Comparison of ENCODE assay signal across 9 cellular contexts in genomic region chr17:79019631-79020584, GRCh38. TPM values are rescaled to one million over a fixed set of nuclear protein-coding genes. Genes with fewer than 3 reads are reported as not detected.
DNase-seq lines count a peak whose midpoint lies in the region; ATAC-seq, FAIRE-seq and TF ChIP-seq lines count a peak whose summit lies in the region.
"Had no signal": no experiment of that assay in that cellular context is flagged by ENCODE, and none has a peak within 500 bp of the region (broad histone marks: within the 10 kb centered on the region; RNA-seq: fewer than 3 reads in every experiment).

No MANE protein-coding gene starts in this region.

- H3K4me1 ChIP-seq in CD8-positive, alpha-beta T cell (ENCODE audit: insufficient read depth, low read length), result peaks cover 7% of the 10 kb centered on the region
- H3K4me1 ChIP-seq in GM12878 (ENCODE audit: control insufficient read depth, insufficient read depth, low read length), result no peaks in the 10 kb centered on the region

- WGBS in GM12878 (ENCODE audit: insufficient coverage, insufficient replicate concordance, low lambda C conversion rate, missing lambda C conversion rate), result 23% methylated on average over 19 of the region's 19 CpGs

- H4K20me1 ChIP-seq in GM12878 (ENCODE audit: control insufficient read depth, insufficient read depth), result no peaks in the 10 kb centered on the region

- H3K27me3 Mint-ChIP-seq in CD8-positive, alpha-beta T cell (ENCODE audit: low read depth), result no peaks in the 10 kb centered on the region

- H3K4me3 ChIP-seq in CD8-positive, alpha-beta T cell (ENCODE audit: low read depth, low read length), result no peak overlapping the region
- H3K4me3 ChIP-seq in GM12878, result no peak overlapping the region

- TF ChIP-seq EP300 in GM12878 (IDR thresholded peaks at IDR 0.05; ENCODE audit: borderline replicate concordance in 1 of 2, control insufficient read depth in 1 of 2, low read depth in 2 of 2, low read length in 2 of 2), result no peak

- no peaks in the 10 kb centered on the region for H3K79me2 ChIP-seq in GM12878 (ENCODE audit: control insufficient read depth, insufficient read depth, low read length)

- SMC1A ChIA-PET in GM12878 (lab: Charles Lee; ENCODE audit: uncharacterized antibody, unreplicated experiment), result no interaction called here

- peak; percentile 76 for TF ChIP-seq CTCF in CD8-positive, alpha-beta T cell (IDR thresholded peaks at IDR 0.05)
- TF ChIP-seq CTCF in RWPE1 (conservative IDR thresholded peaks at IDR 0.05; ENCODE audit: low read depth) (peak; percentile 84), GM12878 (IDR thresholded peaks at IDR 0.05 in 2 of 3, conservative IDR thresholded peaks at IDR 0.05 in 1 of 3; ENCODE audit: control insufficient read depth in 2 of 3, extremely low read depth in 1 of 3, insufficient read depth in 1 of 3, low read depth in 3 of 3, low read length in 3 of 3) (peak; percentile 49 to 59 (median 53))

- no peak overlapping the region for H3K4me2 ChIP-seq in GM12878 (ENCODE audit: control insufficient read depth, insufficient read depth)

- no peak overlapping the region for H3K27ac Mint-ChIP-seq in CD8-positive, alpha-beta T cell
- H3K27ac Mint-ChIP-seq: IgD-negative memory B cell had no signal

- no peaks in the 10 kb centered on the region for H3K9me3 Mint-ChIP-seq in CD8-positive, alpha-beta T cell
- H3K9me3 Mint-ChIP-seq: IgD-negative memory B cell had no signal

- CTCF ChIA-PET in CD8-positive, alpha-beta T cell (lab: Charles Lee), result interaction anchor here (0.7 to 7.3 kb wide), 7 partner anchors 10 to 63 kb away, joined by 3 to 51 read pairs (median 5); no protein-coding TSS in a partner anchor
- CTCF ChIA-PET in RWPE1 (lab: Yijun Ruan, JAX), result interaction anchor here (0.6 to 3.1 kb wide), 7 partner anchors 14 to 70 kb away, joined by 3 to 18 read pairs (median 5); no protein-coding TSS in a partner anchor
- CTCF ChIA-PET in GM12878 (lab: Yijun Ruan, JAX), result interaction anchor here (0.8 to 1.4 kb wide), 3 partner anchors 14 to 26 kb away, joined by 3 to 4 read pairs (median 3); no protein-coding TSS in a partner anchor

- H3K27me3 ChIP-seq in CD8-positive, alpha-beta T cell (ENCODE audit: insufficient read depth, low read length), result no peaks in the 10 kb centered on the region
- H3K27me3 ChIP-seq in GM12878 (replicated peaks in 1 of 2; ENCODE audit: control insufficient read depth in 2 of 2, insufficient read depth in 2 of 2, low read length in 1 of 2), result peaks cover 14 to 15% of the 10 kb centered on the region in 2 experiments

- POLR2A ChIA-PET in CD8-positive, alpha-beta T cell (lab: Charles Lee), result no interaction called here
- POLR2A ChIA-PET in RWPE1 (lab: Yijun Ruan, JAX; ENCODE audit: low non-redundant PET) (no interaction called here), GM12878 (lab: Charles Lee) (no interaction called here)

- in situ Hi-C loops in GM12878 (cut with MboI), result no loop called here

- peaks cover 9% of the 10 kb centered on the region for H3K4me1 Mint-ChIP-seq in CD8-positive, alpha-beta T cell (ENCODE audit: low read depth)

- no TSS peak for BruUV-seq in GM12878 (replicated peaks; lab: Mats Ljungman, UMichigan)

- H3K4me3 Mint-ChIP-seq in CD8-positive, alpha-beta T cell, result no peak overlapping the region
- H3K4me3 Mint-ChIP-seq: IgD-negative memory B cell had no signal

- H3K9ac ChIP-seq in GM12878 (ENCODE audit: control insufficient read depth, insufficient read depth, low read length), result no peak overlapping the region

- peak in 5 of 7 experiments; percentile 18 to 66 (median 52) for DNase-seq in CD8-positive, alpha-beta T cell
- peak; percentile 47 for DNase-seq in HT1080 (ENCODE audit: low read depth)
- DNase-seq in RWPE1 (ENCODE audit: low spot score), result peak; percentile 68
- DNase-seq in GM12878 (ENCODE audit: low read depth, low spot score), result no peak
- DNase-seq in iris pigment epithelial cell (ENCODE audit: low read depth), result peak; percentile 86
- DNase-seq in stimulated activated CD4-positive, alpha-beta T cell treated with anti-CD3 and anti-CD28 coated beads, Interleukin-2, amount 100 ng/mL, for 24 hours, result peak; percentile 52 to 62
- DNase-seq in HPDE6-E6E7 (ENCODE audit: extremely low spot score), result no peak

- TF ChIP-seq RAD21 in GM12878 (IDR thresholded peaks at IDR 0.05; ENCODE audit: insufficient read depth, low read depth, low read length), result peak; percentile 73

- no peak for FAIRE-seq in GM12878 (lab: Jason Lieb, UNC)

- TF ChIP-seq POLR2A in GM12878 (IDR thresholded peaks at IDR 0.05; ENCODE audit: low read depth, low read length), result no peak

- intact Hi-C loops in CD8-positive, alpha-beta T cell (cut with DNase I, micrococcal nuclease), result loop anchor here (1.0 kb wide), 1 partner anchor 22 kb away; no protein-coding TSS in a partner anchor
- intact Hi-C loops in GM12878 (cut with micrococcal nuclease; ENCODE audit: unreplicated experiment), result loop anchor here (1.0 kb wide), 1 partner anchor 22 kb away; no protein-coding TSS in a partner anchor

- H3K36me3 ChIP-seq in CD8-positive, alpha-beta T cell (ENCODE audit: insufficient read depth, low read length), result no peaks in the 10 kb centered on the region
- H3K36me3 ChIP-seq in GM12878 (ENCODE audit: control insufficient read depth in 2 of 2, insufficient read depth in 2 of 2, low read length in 1 of 2), result no peaks in the 10 kb centered on the region

- H3K9me3 ChIP-seq in CD8-positive, alpha-beta T cell (ENCODE audit: low read length), result no peaks in the 10 kb centered on the region
- H3K9me3 ChIP-seq in GM12878 (replicated peaks; ENCODE audit: control insufficient read depth, insufficient read depth, low read length), result no peaks in the 10 kb centered on the region

- H2AFZ ChIP-seq in GM12878 (ENCODE audit: control insufficient read depth, low read depth, low read length), result no peak overlapping the region

- no peak overlapping the region for H3K27ac ChIP-seq in CD8-positive, alpha-beta T cell (ENCODE audit: low read depth, low read length)
- no peak overlapping the region for H3K27ac ChIP-seq in RWPE1
- no peak overlapping the region for H3K27ac ChIP-seq in GM12878 (ENCODE audit: control insufficient read depth, insufficient read depth)

- RAD21 ChIA-PET in GM12878 (lab: Charles Lee; ENCODE audit: unreplicated experiment), result interaction anchor here (0.7 kb wide), 1 partner anchor 22 kb away, joined by 3 read pairs; no protein-coding TSS in a partner anchor

- ATAC-seq in CD8-positive, alpha-beta T cell, result peak; percentile 61
- ATAC-seq in GM12878, result peak; percentile 75
- ATAC-seq in HG02973 (IDR thresholded peaks at IDR 0.05; ENCODE audit: unreplicated experiment), result no peak

- H3K36me3 Mint-ChIP-seq in CD8-positive, alpha-beta T cell, result no peaks in the 10 kb centered on the region

RNA-seq across cellular contexts. Expression of gene C1QTNF1, which starts 4.1 kb away (rescaled TPM):
- total RNA-seq in CD8-positive, alpha-beta T cell, result under 1 TPM in 1 of 2 experiments, not detected in 1; 0.78 TPM
- total RNA-seq in HT1080 (2014; rRNA removed; shearing (Covaris generic)), result 0.45 TPM in 1 of 2 replicates, not detected in the other
- 1.5 and 1.8 TPM in 2 replicates for polyA plus RNA-seq in HT1080 (2015; cell fraction: cytosol; rRNA removed)
- 0.98 and 1.3 TPM in 2 replicates for polyA plus RNA-seq in HT1080 (2015; cell fraction: nucleus; rRNA removed)
- 0.56 and 0.59 TPM in 2 replicates for total RNA-seq in GM12878 (2013; cell fraction: nucleolus; rRNA removed)
- total RNA-seq in GM12878 (2014; rRNA removed), result 0.28 and 0.33 TPM in 2 replicates
- 0.05 and 0.09 TPM in 2 replicates for total RNA-seq in GM12878 (2014; rRNA removed; fragmentation: Illumina TruSeq; extraction: Trizol)
- 0.21 and 0.56 TPM in 2 replicates for total RNA-seq in GM12878 (2021)
- not detected for polyA plus RNA-seq in GM12878 (2011; ENCODE audit: low read depth)
- not detected in 2 replicates for polyA plus RNA-seq in GM12878 (2011; rRNA removed)
- polyA plus RNA-seq in GM12878 (2011; cell fraction: cytosol; rRNA removed), result 0.03 and 0.08 TPM in 2 replicates
- polyA plus RNA-seq in GM12878 (2011; cell fraction: nucleus; rRNA removed), result 0.03 and 0.07 TPM in 2 replicates
- 0.07 and 0.18 TPM in 2 replicates for polyA plus RNA-seq in GM12878 (2012)
- 0.10 TPM in 1 of 2 replicates, not detected in the other for polyA plus RNA-seq in GM12878 (2014; fragmentation: Illumina TruSeq; extraction: Trizol)
- not detected for polyA plus RNA-seq in GM12878 (2014; fragmentation: Nextera tagmentation; extraction: Ambion mirVana)
- polyA plus RNA-seq in GM12878 (2014; rRNA removed), result 0.46 and 1.1 TPM in 2 replicates
- under 1 TPM in 1 of 2 experiments, not detected in 1; 0.05 TPM for polyA plus RNA-seq in GM12878 (2016; fragmentation: Nextera tagmentation; extraction: Ambion mirVana)
- polyA minus RNA-seq in GM12878 (2011; rRNA and poly(A)+ RNA removed), result not detected in 2 replicates
- not detected in 2 replicates for polyA minus RNA-seq in GM12878 (2011; cell fraction: cytosol; rRNA and poly(A)+ RNA removed)
- not detected in 2 replicates for polyA minus RNA-seq in GM12878 (2011; cell fraction: nucleus; rRNA and poly(A)+ RNA removed)
- polyA plus RNA-seq: IgD-negative memory B cell had no signal

RNA-seq across cellular contexts. Expression of gene CANT1, which starts 10.3 kb away (rescaled TPM):
- 10 to 100 TPM; 41.6 to 48.9 TPM for total RNA-seq in CD8-positive, alpha-beta T cell
- 71.1 and 92.2 TPM in 2 replicates for total RNA-seq in HT1080 (2014; rRNA removed; shearing (Covaris generic))
- 93.0 and 109 TPM in 2 replicates for polyA plus RNA-seq in HT1080 (2015; cell fraction: cytosol; rRNA removed)
- 79.1 and 85.5 TPM in 2 replicates for polyA plus RNA-seq in HT1080 (2015; cell fraction: nucleus; rRNA removed)
- total RNA-seq in GM12878 (2013; cell fraction: nucleolus; rRNA removed), result 25.7 and 30.1 TPM in 2 replicates
- total RNA-seq in GM12878 (2014; rRNA removed) (18.6 and 20.0 TPM in 2 replicates), GM12878 (2014; rRNA removed; fragmentation: Illumina TruSeq; extraction: Trizol) (10.7 and 12.2 TPM in 2 replicates), GM12878 (2021) (48.5 and 59.2 TPM in 2 replicates)
- polyA plus RNA-seq in GM12878 (2011; ENCODE audit: low read depth), result 9.2 TPM
- polyA plus RNA-seq in GM12878 (2011; rRNA removed) (20.5 and 28.8 TPM in 2 replicates), GM12878 (2014; fragmentation: Illumina TruSeq; extraction: Trizol) (13.6 and 18.4 TPM in 2 replicates), GM12878 (2014; fragmentation: Nextera tagmentation; extraction: Ambion mirVana) (1 to 10 TPM; 2.2 to 7.9 TPM), GM12878 (2014; rRNA removed) (21.8 and 23.4 TPM in 2 replicates), GM12878 (2016; fragmentation: Nextera tagmentation; extraction: Ambion mirVana) (10 to 100 TPM; 28.3 to 34.0 TPM)
- polyA plus RNA-seq in GM12878 (2011; cell fraction: cytosol; rRNA removed), result 36.5 and 38.5 TPM in 2 replicates
- polyA plus RNA-seq in GM12878 (2011; cell fraction: nucleus; rRNA removed), result 27.3 and 30.3 TPM in 2 replicates
- polyA plus RNA-seq in GM12878 (2012), result 22.0 and 25.3 TPM in 2 replicates
- 26.1 and 39.0 TPM in 2 replicates for polyA minus RNA-seq in GM12878 (2011; rRNA and poly(A)+ RNA removed)
- 16.4 and 19.6 TPM in 2 replicates for polyA minus RNA-seq in GM12878 (2011; cell fraction: cytosol; rRNA and poly(A)+ RNA removed)
- polyA minus RNA-seq in GM12878 (2011; cell fraction: nucleus; rRNA and poly(A)+ RNA removed), result 11.4 and 20.2 TPM in 2 replicates

RNA-seq across cellular contexts. Expression of gene LGALS3BP, which starts 40.2 kb away (rescaled TPM):
- 10 to 100 TPM; 30.9 to 32.0 TPM for total RNA-seq in CD8-positive, alpha-beta T cell
- 375 and 383 TPM in 2 replicates for total RNA-seq in HT1080 (2014; rRNA removed; shearing (Covaris generic))
- polyA plus RNA-seq in HT1080 (2015; cell fraction: cytosol; rRNA removed), result 219 and 224 TPM in 2 replicates
- polyA plus RNA-seq in HT1080 (2015; cell fraction: nucleus; rRNA removed), result 730 and 904 TPM in 2 replicates
- 2.4 and 4.0 TPM in 2 replicates for total RNA-seq in GM12878 (2013; cell fraction: nucleolus; rRNA removed)
- total RNA-seq in GM12878 (2014; rRNA removed) (1.9 and 2.2 TPM in 2 replicates), GM12878 (2014; rRNA removed; fragmentation: Illumina TruSeq; extraction: Trizol) (1.0 TPM in 2 replicates), GM12878 (2021) (5.2 and 5.8 TPM in 2 replicates)
- 1.5 TPM for polyA plus RNA-seq in GM12878 (2011; ENCODE audit: low read depth)
- polyA plus RNA-seq in GM12878 (2011; rRNA removed) (0.82 and 2.0 TPM in 2 replicates), GM12878 (2014; fragmentation: Illumina TruSeq; extraction: Trizol) (1.4 and 1.7 TPM in 2 replicates), GM12878 (2014; fragmentation: Nextera tagmentation; extraction: Ambion mirVana) (under 1 TPM; 0.52 to 0.62 TPM), GM12878 (2014; rRNA removed) (1.8 and 2.7 TPM in 2 replicates), GM12878 (2016; fragmentation: Nextera tagmentation; extraction: Ambion mirVana) (1 to 10 TPM; 2.0 to 3.5 TPM)
- polyA plus RNA-seq in GM12878 (2011; cell fraction: cytosol; rRNA removed), result 3.4 and 3.5 TPM in 2 replicates
- polyA plus RNA-seq in GM12878 (2011; cell fraction: nucleus; rRNA removed), result 9.5 and 14.8 TPM in 2 replicates
- 2.0 and 2.3 TPM in 2 replicates for polyA plus RNA-seq in GM12878 (2012)
- 2.2 and 5.8 TPM in 2 replicates for polyA minus RNA-seq in GM12878 (2011; rRNA and poly(A)+ RNA removed)
- polyA minus RNA-seq in GM12878 (2011; cell fraction: cytosol; rRNA and poly(A)+ RNA removed), result 4.8 and 5.2 TPM in 2 replicates
- polyA minus RNA-seq in GM12878 (2011; cell fraction: nucleus; rRNA and poly(A)+ RNA removed), result 2.2 and 2.5 TPM in 2 replicates

RNA-seq across cellular contexts. Expression of gene ENGASE, which starts 54.7 kb away (rescaled TPM):
- 10 to 100 TPM; 84.1 to 92.8 TPM for total RNA-seq in CD8-positive, alpha-beta T cell
- 5.1 and 7.2 TPM in 2 replicates for total RNA-seq in HT1080 (2014; rRNA removed; shearing (Covaris generic))
- polyA plus RNA-seq in HT1080 (2015; cell fraction: cytosol; rRNA removed), result 3.3 and 4.4 TPM in 2 replicates
- 80.8 and 129 TPM in 2 replicates for polyA plus RNA-seq in HT1080 (2015; cell fraction: nucleus; rRNA removed)
- total RNA-seq in GM12878 (2013; cell fraction: nucleolus; rRNA removed), result 88.3 and 94.3 TPM in 2 replicates
- total RNA-seq in GM12878 (2014; rRNA removed) (7.0 and 10.0 TPM in 2 replicates), GM12878 (2014; rRNA removed; fragmentation: Illumina TruSeq; extraction: Trizol) (7.2 and 8.4 TPM in 2 replicates), GM12878 (2021) (23.1 and 28.9 TPM in 2 replicates)
- 15.9 TPM for polyA plus RNA-seq in GM12878 (2011; ENCODE audit: low read depth)
- polyA plus RNA-seq in GM12878 (2011; rRNA removed) (13.1 and 16.5 TPM in 2 replicates), GM12878 (2014; fragmentation: Illumina TruSeq; extraction: Trizol) (1.9 and 5.1 TPM in 2 replicates), GM12878 (2014; fragmentation: Nextera tagmentation; extraction: Ambion mirVana) (under 1 TPM; 0.18 to 0.35 TPM), GM12878 (2014; rRNA removed) (20.6 and 22.1 TPM in 2 replicates), GM12878 (2016; fragmentation: Nextera tagmentation; extraction: Ambion mirVana) (10 to 100 TPM; 11.1 to 11.6 TPM)
- 8.7 and 13.0 TPM in 2 replicates for polyA plus RNA-seq in GM12878 (2011; cell fraction: cytosol; rRNA removed)
- polyA plus RNA-seq in GM12878 (2011; cell fraction: nucleus; rRNA removed), result 223 and 259 TPM in 2 replicates
- polyA plus RNA-seq in GM12878 (2012), result 19.0 and 19.9 TPM in 2 replicates
- 10.1 and 19.9 TPM in 2 replicates for polyA minus RNA-seq in GM12878 (2011; rRNA and poly(A)+ RNA removed)
- 5.1 and 8.4 TPM in 2 replicates for polyA minus RNA-seq in GM12878 (2011; cell fraction: cytosol; rRNA and poly(A)+ RNA removed)
- 30.9 and 42.0 TPM in 2 replicates for polyA minus RNA-seq in GM12878 (2011; cell fraction: nucleus; rRNA and poly(A)+ RNA removed)

Comparison
In these comparisons a context has a peak if more than half of its experiments do, and no peak if none do; other contexts are left out.
1. DNase-seq: peak in CD8-positive, alpha-beta T cell (5 of 7), HT1080 (single experiment), RWPE1 (single experiment), iris pigment epithelial cell (single experiment) and stimulated activated CD4-positive, alpha-beta T cell treated with anti-CD3 and anti-CD28 coated beads, Interleukin-2, amount 100 ng/mL, for 24 hours (2 of 2); none in GM12878 (single experiment) and HPDE6-E6E7 (single experiment).
2. RNA of gene LGALS3BP, which starts 40.2 kb away (total RNA-seq): 375 to 383 TPM in HT1080; 30.9 to 32.0 TPM in CD8-positive, alpha-beta T cell and 1.0 to 5.8 TPM in GM12878; every median in the first group is over 10 times any median in the second.
3. Peak in every context shown above with its lines, with median percentiles within 50 percentile points of each other: CTCF ChIP-seq.